18 cellular contexts compared by ENCODE assay signal in the genomic region with DNA sequence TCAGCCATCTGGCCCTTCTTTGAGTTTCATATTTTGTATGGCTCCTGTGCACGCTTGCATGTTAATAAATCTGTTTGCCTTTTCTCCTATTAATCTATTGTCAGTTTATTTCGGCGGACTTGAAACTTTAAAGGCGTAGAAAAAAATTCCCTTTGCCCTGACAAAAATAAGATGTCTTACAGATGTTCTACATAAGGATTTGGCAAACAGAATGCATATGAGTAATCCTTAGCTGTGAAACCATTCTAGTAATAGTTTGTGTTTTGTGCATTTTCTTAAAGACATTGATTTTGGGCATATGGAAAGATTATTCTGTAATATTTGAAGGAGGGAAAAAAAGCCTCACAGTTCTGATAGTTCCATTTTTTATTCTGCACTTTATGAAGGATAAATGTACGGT.
"Had no signal": no experiment of that assay in that cellular context is flagged by ENCODE, and none has a peak within 500 bp of the region (broad histone marks: within the 10 kb centered on the region; RNA-seq: fewer than 3 reads in every experiment).

No MANE protein-coding gene starts in this region.

- H3K9me3 ChIP-seq: gastroesophageal sphincter, left lung, tibial nerve, vagina had no signal

- H3K4me1 Mint-ChIP-seq: activated T-helper 17 cell treated with anti-CD3 and anti-CD28 coated beads, Interleukin-2, amount 50 U/mL, for 72 hours; naive thymus-derived CD8-positive, alpha-beta T cell had no signal

- H3K27ac ChIP-seq: cardiac muscle cell, dorsolateral prefrontal cortex, gastroesophageal sphincter, left lung, tibial nerve, vagina had no signal

- H3K27me3 Mint-ChIP-seq: activated T-helper 17 cell treated with anti-CD3 and anti-CD28 coated beads, Interleukin-2, amount 50 U/mL, for 72 hours; naive thymus-derived CD8-positive, alpha-beta T cell had no signal

- H3K27ac Mint-ChIP-seq: activated T-helper 17 cell treated with anti-CD3 and anti-CD28 coated beads, Interleukin-2, amount 50 U/mL, for 72 hours; naive thymus-derived CD8-positive, alpha-beta T cell; T-helper 2 cell treated with Interferon-gamma antibody and Interleukin-4, amounts not matched to agents 5 μg/mL and 100 μg/mL, for 36 hours had no signal

- H3K4me3 Mint-ChIP-seq: activated T-helper 17 cell treated with anti-CD3 and anti-CD28 coated beads, Interleukin-2, amount 50 U/mL, for 72 hours; naive thymus-derived CD8-positive, alpha-beta T cell; T-helper 2 cell treated with Interferon-gamma antibody and Interleukin-4, amounts not matched to agents 5 μg/mL and 100 μg/mL, for 36 hours had no signal

- H3K36me3 ChIP-seq: cardiac muscle cell, gastroesophageal sphincter, left lung, vagina had no signal

- H3K4me1 ChIP-seq: gastroesophageal sphincter, left lung, tibial nerve, vagina had no signal

- DNase-seq: activated CD4-positive, CD25-positive, alpha-beta regulatory T cell; activated naive CD4-positive, alpha-beta T cell treated with Interleukin-2 at 50 U/mL for 16 hours; aorta; dorsolateral prefrontal cortex; left lung; mammary epithelial cell; naive thymus-derived CD8-positive, alpha-beta T cell; posterior cingulate gyrus; stimulated activated CD4-positive, alpha-beta T cell treated with anti-CD3 and anti-CD28 coated beads, Interleukin-15, amount 100 ng/mL, for 24 hours; stimulated activated CD4-positive, alpha-beta T cell treated with anti-CD3 and anti-CD28 coated beads, Interleukin-4, amount 100 ng/mL, for 24 hours; stimulated activated naive CD4-positive, alpha-beta T cell had no signal

- H3K4me3 ChIP-seq: cardiac muscle cell, dorsolateral prefrontal cortex, gastroesophageal sphincter, left lung, tibial nerve, vagina had no signal

- ATAC-seq: activated T-helper 17 cell treated with anti-CD3 and anti-CD28 coated beads, Interleukin-2, amount 50 U/mL, for 72 hours; esophagus mucosa; gastroesophageal sphincter; left lung; naive thymus-derived CD8-positive, alpha-beta T cell had no signal

- H3K27me3 ChIP-seq: cardiac muscle cell, dorsolateral prefrontal cortex, gastroesophageal sphincter, left lung, tibial nerve, vagina had no signal

- H3K9me3 Mint-ChIP-seq: activated T-helper 17 cell treated with anti-CD3 and anti-CD28 coated beads, Interleukin-2, amount 50 U/mL, for 72 hours; naive thymus-derived CD8-positive, alpha-beta T cell; T-helper 2 cell treated with Interferon-gamma antibody and Interleukin-4, amounts not matched to agents 5 μg/mL and 100 μg/mL, for 36 hours had no signal
